9 cellular contexts compared by ENCODE assay signal in genomic region chr10:117168135-117168674, GRCh38. TPM values are rescaled to one million over a fixed set of nuclear protein-coding genes. Genes with fewer than 3 reads are reported as not detected.
DNase-seq lines count a peak whose midpoint lies in the region; ATAC-seq and TF ChIP-seq lines count a peak whose summit lies in the region.
"Had no signal": no experiment of that assay in that cellular context is flagged by ENCODE, and none has a peak within 500 bp of the region (broad histone marks: within the 10 kb centered on the region; RNA-seq: fewer than 3 reads in every experiment).

No MANE protein-coding gene starts in this region.

- H2AFZ ChIP-seq in DND-41 (ENCODE audit: low read depth, low read length): no peak overlapping the region

- no peak for TF ChIP-seq POLR2A in gastrocnemius medialis (IDR thresholded peaks at IDR 0.05)

- H4K20me1 ChIP-seq in DND-41 (ENCODE audit: insufficient read depth, low read length): no peaks in the 10 kb centered on the region; the same call in 1 of the 2 replicates

- H3K36me3 Mint-ChIP-seq in T-helper 17 cell (ENCODE audit: low read depth): peaks cover 6% of the 10 kb centered on the region

- peaks cover 93% of the 10 kb centered on the region for H3K27me3 Mint-ChIP-seq in T-helper 17 cell

- H3K9me3 ChIP-seq in DND-41 (ENCODE audit: insufficient read depth, low read length, severe bottlenecking): no peaks in the 10 kb centered on the region
- H3K9me3 ChIP-seq in T-helper 17 cell (ENCODE audit: control insufficient read depth, low read length, poor library complexity, severe bottlenecking): no peaks in the 10 kb centered on the region
- no peaks in the 10 kb centered on the region for H3K9me3 ChIP-seq in ascending aorta
- H3K9me3 ChIP-seq in gastrocnemius medialis: no peaks in the 10 kb centered on the region

- H3K4me1 ChIP-seq in DND-41 (ENCODE audit: insufficient read depth, low read length): no peaks in the 10 kb centered on the region
- H3K4me1 ChIP-seq in ascending aorta: peaks cover 0 to 18% of the 10 kb centered on the region in 2 donors
- peaks cover 0 to under 1% of the 10 kb centered on the region in 2 donors for H3K4me1 ChIP-seq in gastrocnemius medialis

- H3K36me3 ChIP-seq in DND-41 (ENCODE audit: insufficient read depth, low read length): no peaks in the 10 kb centered on the region
- H3K36me3 ChIP-seq in ascending aorta: no peaks in the 10 kb centered on the region
- no peaks in the 10 kb centered on the region for H3K36me3 ChIP-seq in gastrocnemius medialis

- H3K4me3 Mint-ChIP-seq in T-helper 17 cell: peak overlapping the region; percentile 68

- H3K9ac ChIP-seq in DND-41 (ENCODE audit: low read depth, low read length): no peak overlapping the region

- TF ChIP-seq CTCF in DND-41 (IDR thresholded peaks at IDR 0.05; ENCODE audit: borderline replicate concordance, extremely low read depth, low read length, poor library complexity, severe bottlenecking) (peak; percentile 57), ascending aorta (IDR thresholded peaks at IDR 0.05) (peak; percentile 65 to 82 (median 80)), gastrocnemius medialis (IDR thresholded peaks at IDR 0.05 in 4 of 5, conservative IDR thresholded peaks at IDR 0.05 in 1 of 5) (peak in 4 of 5 experiments; percentile 58 to 70 (median 68))

- DNase-seq in DND-41: no peak
- peak; percentile 26 for DNase-seq in HT1080 (ENCODE audit: low read depth)
- peak; percentile 46 to 71 (median 56) for DNase-seq in T-helper 17 cell
- no peak for DNase-seq in ascending aorta (ENCODE audit: low spot score in 2 of 2)
- DNase-seq in hippocampal formation (lab: John Stamatoyannopoulos, UW): peak; percentile 46 to 56
- no peak for DNase-seq in gastrocnemius medialis
- DNase-seq in NCI-H2029 treated with DMSO at 0.1 percent for 48 hours (lab: John Stamatoyannopoulos, UW): no peak

- H3K79me2 ChIP-seq in DND-41 (ENCODE audit: insufficient read depth, low read length): no peaks in the 10 kb centered on the region

- H3K27me3 ChIP-seq in DND-41 (ENCODE audit: insufficient read depth, low read length, poor library complexity) (no peaks in the 10 kb centered on the region), ascending aorta (peaks cover 30% of the 10 kb centered on the region), gastrocnemius medialis (peaks cover 88 to 95% (median 91%) of the 10 kb centered on the region in 3 donors)

- ATAC-seq in DND-41 (ENCODE audit: insufficient read depth, low read depth) (peak; percentile 71), GM21423 (IDR thresholded peaks at IDR 0.05; ENCODE audit: unreplicated experiment) (peak; percentile 91), T-helper 17 cell (peak; percentile 93), gastrocnemius medialis (peak; percentile 45 to 46)

- no peak overlapping the region for H3K4me2 ChIP-seq in DND-41 (ENCODE audit: insufficient read depth, low read length)

- intact Hi-C loops in ascending aorta (cut with DNase I): no loop called here
- intact Hi-C loops in gastrocnemius medialis (cut with DNase I; ENCODE audit: low total_unique reads): no loop called here

- H3K4me1 Mint-ChIP-seq in T-helper 17 cell: peaks cover 4% of the 10 kb centered on the region

- in situ Hi-C loops in gastrocnemius medialis (cut with MboI; ENCODE audit: low sequenced_read_pairs in 4 of 4): loop anchor here in 1 of 4 donors (25.0 kb wide), 1 partner anchor 481 kb away; no protein-coding TSS in a partner anchor

- H3K4me3 ChIP-seq in DND-41 (ENCODE audit: low read depth in 1 of 2, low read length in 2 of 2) (no peak overlapping the region), ascending aorta (peak overlapping the region; percentile 0 to 39), gastrocnemius medialis (peak overlapping the region in 2 of 4 donors; percentile 11 to 36)

- H3K27ac Mint-ChIP-seq in T-helper 17 cell: no peak overlapping the region

- H3K27ac ChIP-seq in DND-41 (ENCODE audit: low read length): no peak overlapping the region
- no peak overlapping the region for H3K27ac ChIP-seq in ascending aorta
- no peak overlapping the region for H3K27ac ChIP-seq in gastrocnemius medialis

RNA-seq across cellular contexts. Expression of gene KCNK18, which starts 29.1 kb away (rescaled TPM):
- total RNA-seq in HT1080 (2014; rRNA removed; shearing (Covaris generic)): not detected in 2 replicates
- not detected in 2 replicates for polyA plus RNA-seq in HT1080 (2015; cell fraction: cytosol; rRNA removed)
- polyA plus RNA-seq in HT1080 (2015; cell fraction: nucleus; rRNA removed): not detected in 2 replicates
- total RNA-seq in T-helper 17 cell (not detected), ascending aorta (not detected), gastrocnemius medialis (not detected)
- total RNA-seq: dermis microvascular lymphatic vessel endothelial cell had no signal

RNA-seq across cellular contexts. Expression of gene VAX1, which starts 30.1 kb away (rescaled TPM):
- not detected in 2 replicates for total RNA-seq in HT1080 (2014; rRNA removed; shearing (Covaris generic))
- not detected in 2 replicates for polyA plus RNA-seq in HT1080 (2015; cell fraction: cytosol; rRNA removed)
- polyA plus RNA-seq in HT1080 (2015; cell fraction: nucleus; rRNA removed): not detected in 2 replicates
- total RNA-seq in T-helper 17 cell: not detected
- total RNA-seq in ascending aorta: not detected
- total RNA-seq in gastrocnemius medialis: not detected
- total RNA-seq: dermis microvascular lymphatic vessel endothelial cell had no signal

Comparison
In these comparisons a context has a peak if more than half of its experiments do, and no peak if none do; other contexts are left out.
1. DNase-seq: peak in HT1080 (single experiment), T-helper 17 cell (3 of 3) and hippocampal formation (2 of 2); none in DND-41 (single experiment), ascending aorta (0 of 2), gastrocnemius medialis (0 of 2) and NCI-H2029 treated with DMSO at 0.1 percent for 48 hours (single experiment).
2. H3K4me3 ChIP-seq: peak in ascending aorta (2 of 2); none in DND-41 (0 of 2).
3. Peak in every context shown above with its lines, with median percentiles within 50 percentile points of each other: ATAC-seq and CTCF ChIP-seq.